8 cellular contexts compared by ENCODE assay signal in genomic region chr16:20763461-20764232, GRCh38. TPM values are rescaled to one million over a fixed set of nuclear protein-coding genes. Genes with fewer than 3 reads are reported as not detected.
A peak's percentile ranks its signal among the peaks of the same experiment; 100 is the strongest.
DNase-seq lines count a peak whose midpoint lies in the region; ATAC-seq and TF ChIP-seq lines count a peak whose summit lies in the region.

A gene with protein sequence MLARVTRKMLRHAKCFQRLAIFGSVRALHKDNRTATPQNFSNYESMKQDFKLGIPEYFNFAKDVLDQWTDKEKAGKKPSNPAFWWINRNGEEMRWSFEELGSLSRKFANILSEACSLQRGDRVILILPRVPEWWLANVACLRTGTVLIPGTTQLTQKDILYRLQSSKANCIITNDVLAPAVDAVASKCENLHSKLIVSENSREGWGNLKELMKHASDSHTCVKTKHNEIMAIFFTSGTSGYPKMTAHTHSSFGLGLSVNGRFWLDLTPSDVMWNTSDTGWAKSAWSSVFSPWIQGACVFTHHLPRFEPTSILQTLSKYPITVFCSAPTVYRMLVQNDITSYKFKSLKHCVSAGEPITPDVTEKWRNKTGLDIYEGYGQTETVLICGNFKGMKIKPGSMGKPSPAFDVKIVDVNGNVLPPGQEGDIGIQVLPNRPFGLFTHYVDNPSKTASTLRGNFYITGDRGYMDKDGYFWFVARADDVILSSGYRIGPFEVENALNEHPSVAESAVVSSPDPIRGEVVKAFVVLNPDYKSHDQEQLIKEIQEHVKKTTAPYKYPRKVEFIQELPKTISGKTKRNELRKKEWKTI (plus strand): TSS chr16:20764014. CDS start chr16:20770035, 6,021 bp downstream.

- H3K79me1 ChIP-seq in trophoblast cell (ENCODE audit: low read length) = no peaks in the 10 kb centered on the region

- CTCF ChIA-PET in AG04449 (lab: Yijun Ruan, JAX) = interaction anchor here (2.9 kb wide), 1 partner anchor 11 kb away, joined by 22 read pairs; no protein-coding TSS in a partner anchor
- CTCF ChIA-PET in Panc1 (lab: Charles Lee) = no interaction called here

- ATAC-seq in GM18909 (IDR thresholded peaks at IDR 0.05; ENCODE audit: poor library complexity, unreplicated experiment) (peak; percentile 98), HG03103 (IDR thresholded peaks at IDR 0.05; ENCODE audit: low read depth, unreplicated experiment) (peak; percentile 98), Panc1 (peak; percentile 72), aorta (ENCODE audit: low FRiP score) (peak; percentile 91)

- BruUV-seq in Panc1 (replicated peaks; lab: Mats Ljungman, UMichigan) = no TSS peak

- no peak for TF ChIP-seq CTCF in AG04449 (IDR thresholded peaks at IDR 0.05; ENCODE audit: insufficient read depth, low read length, missing control alignments)
- TF ChIP-seq CTCF in Panc1 (IDR thresholded peaks at IDR 0.05) = no peak

- DNase-seq in AG04449 (ENCODE audit: low read depth, low spot score) (no peak), Panc1 (ENCODE audit: low read depth, low spot score) (no peak), globus pallidus (ENCODE audit: low spot score) (peak; percentile 50), trophoblast cell (peak; percentile 58 to 82), aorta (peak in 1 of 2 donors; percentile 58)
- peak; percentile 84 for DNase-seq in activated effector memory CD4-positive, alpha-beta T cell treated with anti-CD3 and anti-CD28 coated beads, Interleukin-2, amount 50 U/mL, for 16 hours

- no peaks in the 10 kb centered on the region for H3K79me2 ChIP-seq in trophoblast cell (ENCODE audit: control insufficient read depth, insufficient read depth, low read length, poor library complexity)

- H3K36me3 ChIP-seq in Panc1 (ENCODE audit: control insufficient read depth, insufficient read depth, low read length) (no peaks in the 10 kb centered on the region), trophoblast cell (ENCODE audit: control insufficient read depth in 1 of 2, insufficient read depth in 2 of 2, low read length in 2 of 2) (no peaks in the 10 kb centered on the region), aorta (ENCODE audit: control insufficient read depth in 1 of 2, insufficient read depth in 2 of 2, low read length in 1 of 2) (no peaks in the 10 kb centered on the region)

- H3K4ac ChIP-seq in trophoblast cell (ENCODE audit: low read depth, low read length) = no peak within 1 kb of the TSS

- in situ Hi-C loops in Panc1 (cut with HindIII; ENCODE audit: low pct_unique_long_range_greater_than_20kb, low sequenced_read_pairs) = no loop called here

- H3K4me3 ChIP-seq in AG04449 (ENCODE audit: low read depth, low read length) = peak within 1 kb of the TSS; percentile 52
- peak within 1 kb of the TSS; percentile 17 to 40; a peak in 3 of 4 replicates for H3K4me3 ChIP-seq in Panc1 (ENCODE audit: low read depth in 2 of 2, low read length in 2 of 2)
- H3K4me3 ChIP-seq in trophoblast cell (ENCODE audit: low read depth, low read length) = no peak within 1 kb of the TSS
- peak within 1 kb of the TSS; percentile 46 to 94 for H3K4me3 ChIP-seq in aorta (ENCODE audit: low read length in 2 of 2)

- no peak within 1 kb of the TSS for H3K14ac ChIP-seq in trophoblast cell (ENCODE audit: low read length)

- H3K23ac ChIP-seq in trophoblast cell (ENCODE audit: low read length) = no peak within 1 kb of the TSS

- no peak within 1 kb of the TSS for H4K8ac ChIP-seq in trophoblast cell (ENCODE audit: low read depth, low read length)

- H2BK5ac ChIP-seq in trophoblast cell (ENCODE audit: low read depth, low read length, poor library complexity) = no peak within 1 kb of the TSS

- H4K91ac ChIP-seq in trophoblast cell (ENCODE audit: low read depth, low read length) = no peak within 1 kb of the TSS

- POLR2A ChIA-PET in AG04449 (lab: Yijun Ruan, JAX) = no interaction called here
- POLR2A ChIA-PET in Panc1 (lab: Charles Lee) = interaction anchor here (0.6 kb wide), 2 partner anchors 137 to 150 kb away, joined by 5 to 16 read pairs; partner anchors contain the start of genes DCUN1D3 and LYRM1

- no peaks in the 10 kb centered on the region; the same call in 1 of the 2 replicates for H3K9me3 ChIP-seq in Panc1 (ENCODE audit: control insufficient read depth, insufficient read depth, low read depth, low read length)
- no peaks in the 10 kb centered on the region for H3K9me3 ChIP-seq in trophoblast cell (ENCODE audit: insufficient read depth, low read depth, low read length)
- no peaks in the 10 kb centered on the region for H3K9me3 ChIP-seq in aorta (ENCODE audit: control insufficient read depth, low read length)

- no peak within 1 kb of the TSS for H3K9ac ChIP-seq in trophoblast cell (ENCODE audit: low read length)

- no CpG with 5 or more reads among the region's 10 CpGs for WGBS in trophoblast cell (ENCODE audit: extremely low coverage, insufficient coverage, insufficient read length)
- 16 to 20% methylated on average over 10 of the region's 10 CpGs for WGBS in aorta, 2 donors

- intact Hi-C loops in Panc1 (cut with micrococcal nuclease; ENCODE audit: unreplicated experiment) (no loop called here), aorta (cut with DNase I) (no loop called here)

- no peak within 1 kb of the TSS for H2BK120ac ChIP-seq in trophoblast cell (ENCODE audit: insufficient read depth, low read length, poor library complexity)

- H4K12ac ChIP-seq in trophoblast cell (ENCODE audit: low read depth, low read length) = no peak within 1 kb of the TSS

- H3K18ac ChIP-seq in trophoblast cell (ENCODE audit: low read length) = no peak within 1 kb of the TSS

- H2AFZ ChIP-seq in trophoblast cell (ENCODE audit: insufficient read depth, low read length, poor library complexity) = no peak within 1 kb of the TSS

- H3K4me2 ChIP-seq in trophoblast cell (ENCODE audit: low read length) = peak within 1 kb of the TSS; percentile 37

- no peak within 1 kb of the TSS for H2AK5ac ChIP-seq in trophoblast cell (ENCODE audit: low read length)

- no peak within 1 kb of the TSS for H2BK12ac ChIP-seq in trophoblast cell (ENCODE audit: low read length)

- H3K4me1 ChIP-seq in Panc1 (ENCODE audit: control insufficient read depth, insufficient read depth, low read length) (no peaks in the 10 kb centered on the region), trophoblast cell (ENCODE audit: control insufficient read depth in 1 of 2, insufficient read depth in 2 of 2, low read length in 2 of 2) (peaks cover 0 to 3% of the 10 kb centered on the region in 2 experiments), aorta (ENCODE audit: control insufficient read depth in 1 of 2, insufficient read depth in 2 of 2, low read length in 2 of 2) (no peaks in the 10 kb centered on the region)

- H3K27me3 ChIP-seq in Panc1 (ENCODE audit: control insufficient read depth, insufficient read depth, low read length) (peaks cover 7% of the 10 kb centered on the region; the same call in 1 of the 2 replicates), trophoblast cell (ENCODE audit: insufficient read depth, low read length) (no peaks in the 10 kb centered on the region), aorta (ENCODE audit: control insufficient read depth in 1 of 2, insufficient read depth in 2 of 2, low read length in 1 of 2) (no peaks in the 10 kb centered on the region)

- H3K27ac ChIP-seq in Panc1 (ENCODE audit: low read length) (no peak within 1 kb of the TSS), trophoblast cell (ENCODE audit: low read depth, low read length) (no peak within 1 kb of the TSS), aorta (ENCODE audit: low read depth in 1 of 2, low read length in 2 of 2) (peak within 1 kb of the TSS in 1 of 2 donors; percentile 76)

RNA-seq across cellular contexts. Expression of the gene that starts here (rescaled TPM):
- total RNA-seq in Panc1 (2021; ENCODE audit: unreplicated experiment) (0.44 TPM), aorta (1 to 10 TPM; 1.1 to 2.2 TPM)
- polyA plus RNA-seq in Panc1 (2012; ENCODE audit: insufficient read length) = not detected
- polyA plus RNA-seq in trophoblast cell (2013) = 2.4 and 2.8 TPM in 2 replicates
- under 1 TPM; 0.49 to 0.88 TPM for polyA plus RNA-seq in aorta

Comparison
In these comparisons a context has a peak if more than half of its experiments do, and no peak if none do; other contexts are left out.
1. Peak in ATAC-seq and H3K4me3 ChIP-seq in Panc1; RNA of the gene not detected or under 1 TPM.
2. DNase-seq: peak in activated effector memory CD4-positive, alpha-beta T cell treated with anti-CD3 and anti-CD28 coated beads, Interleukin-2, amount 50 U/mL, for 16 hours (single experiment), globus pallidus (single experiment) and trophoblast cell (2 of 2); none in AG04449 (single experiment) and Panc1 (single experiment).
3. Peak in every context shown above with its lines, with median percentiles within 50 percentile points of each other: ATAC-seq.